Comparison of ENCODE assay signal across 1 cellular context in genomic region chr3:53774414-53774813, GRCh38.
TF ChIP-seq lines count a peak whose summit lies in the region.

No MANE protein-coding gene starts in this region.

TF ChIP-seq in GM23338, 12 proteins besides CTCF, POLR2A, EP300 and RAD21 (continued from another document):
- TF ChIP-seq ZNF462 (CRISPR knock-in tag; IDR thresholded peaks at IDR 0.05) (no peak), NANOG (IDR thresholded peaks at IDR 0.05; ENCODE audit: borderline replicate concordance) (no peak), POLR2AphosphoS5 (IDR thresholded peaks at IDR 0.05; ENCODE audit: low read depth) (no peak), EZH2phosphoT487 (IDR thresholded peaks at IDR 0.05; ENCODE audit: unreplicated experiment) (no peak), JUNB (IDR thresholded peaks at IDR 0.05; ENCODE audit: unreplicated experiment) (no peak), REST (IDR thresholded peaks at IDR 0.05; ENCODE audit: unreplicated experiment) (no peak)
TF ChIP-seq in GM23338: peak in this region for 0.
